10 cellular contexts compared by ENCODE assay signal in the genomic region with DNA sequence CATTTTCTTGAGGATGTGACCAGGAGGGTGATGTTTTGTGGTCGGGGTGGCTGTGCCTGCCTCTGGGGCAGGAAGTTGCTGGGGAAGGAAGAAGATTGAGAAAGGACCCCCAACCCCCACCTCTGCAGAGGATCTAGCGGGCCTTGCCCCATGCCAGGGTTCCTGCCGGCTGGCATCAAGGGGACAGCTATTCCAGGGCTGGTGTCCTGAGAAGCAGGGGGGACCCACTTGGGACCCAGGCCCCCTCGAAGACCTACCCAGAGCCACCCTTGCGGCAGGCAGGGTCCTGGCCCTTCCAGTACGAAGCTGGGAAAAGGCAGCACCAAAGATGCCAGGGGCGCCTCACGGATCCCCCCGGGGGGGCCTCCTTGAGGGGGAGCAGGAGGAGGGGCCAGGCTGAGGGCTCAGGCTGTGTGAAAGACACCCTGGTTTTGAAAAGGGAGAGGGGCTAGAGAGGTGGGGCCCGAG. TPM values are rescaled to one million over a fixed set of nuclear protein-coding genes. Genes with fewer than 3 reads are reported as not detected.
DNase-seq lines count a peak whose midpoint lies in the region; FAIRE-seq and TF ChIP-seq lines count a peak whose summit lies in the region.
"Had no signal": no experiment of that assay in that cellular context is flagged by ENCODE, and none has a peak within 500 bp of the region (broad histone marks: within the 10 kb centered on the region; RNA-seq: fewer than 3 reads in every experiment).

No MANE protein-coding gene starts in this region.

- intact Hi-C loops in endothelial cell of umbilical vein (cut with micrococcal nuclease) = no loop called here

- no peaks in the 10 kb centered on the region for H3K9me1 ChIP-seq in endothelial cell of umbilical vein (replicated peaks; ENCODE audit: control insufficient read depth, extremely low read depth, insufficient read depth, low read length)

- no peaks in the 10 kb centered on the region for H3K79me2 ChIP-seq in DOHH2 (ENCODE audit: control insufficient read depth, low read length)
- H3K79me2 ChIP-seq in endothelial cell of umbilical vein (ENCODE audit: control insufficient read depth, insufficient read depth, low read length) = peaks cover 56% of the 10 kb centered on the region
- H3K79me2 ChIP-seq in parathyroid adenoma = peaks cover 27% of the 10 kb centered on the region

- H4K20me1 ChIP-seq in DOHH2 (ENCODE audit: control insufficient read depth, insufficient read depth, low read depth, low read length) (no peaks in the 10 kb centered on the region), endothelial cell of umbilical vein (replicated peaks; ENCODE audit: control insufficient read depth, extremely low read depth, insufficient read depth, low read length) (no peaks in the 10 kb centered on the region)

- DNase-seq in RWPE1 (ENCODE audit: low spot score) = no peak
- no peak for DNase-seq in endothelial cell of umbilical vein (ENCODE audit: low read depth, low spot score)
- DNase-seq in NCI-H748 treated with DMSO at 0.1 percent for 48 hours (lab: John Stamatoyannopoulos, UW) = no peak
- DNase-seq in stimulated activated naive CD4-positive, alpha-beta T cell treated with Interleukin-2 at 50 U/mL for 16 hours (lab: John Stamatoyannopoulos, UW) = no peak
- DNase-seq in HUDEP-2 (lab: John Stamatoyannopoulos, UW; ENCODE audit: unreplicated experiment in 76 of 76) = no peak
- no peak for DNase-seq in EL
- DNase-seq: NCI-H2107 had no signal

- H3K9me3 ChIP-seq in DOHH2 (ENCODE audit: control insufficient read depth, insufficient read depth, low read length) (no peaks in the 10 kb centered on the region), endothelial cell of umbilical vein (replicated peaks; ENCODE audit: control insufficient read depth, insufficient read depth, low read length) (no peaks in the 10 kb centered on the region), parathyroid adenoma (ENCODE audit: control insufficient read depth, low read length) (no peaks in the 10 kb centered on the region)

- dilution Hi-C loops in endothelial cell of umbilical vein (cut with MboI; ENCODE audit: extremely low pct_ligation_motif_present, low sequenced_read_pairs) = no loop called here

- FAIRE-seq in endothelial cell of umbilical vein (lab: Jason Lieb, UNC) = no peak
- FAIRE-seq: G401.6 had no signal

- no peak for TF ChIP-seq POLR2A in endothelial cell of umbilical vein (IDR thresholded peaks at IDR 0.05; ENCODE audit: low read depth, low read length)

- H3F3A ChIP-seq in DOHH2 (ENCODE audit: control insufficient read depth, insufficient read depth) = no peaks in the 10 kb centered on the region

- no TSS peak for BruUV-seq in endothelial cell of umbilical vein (replicated peaks; lab: Mats Ljungman, UMichigan)

- POLR2A ChIA-PET in RWPE1 (lab: Yijun Ruan, JAX; ENCODE audit: low non-redundant PET) (no interaction called here), endothelial cell of umbilical vein (lab: Charles Lee) (interaction anchor here (1.7 kb wide), 1 partner anchor 12 kb away, joined by 13 read pairs; no protein-coding TSS in a partner anchor)

- CTCF ChIA-PET in RWPE1 (lab: Yijun Ruan, JAX) (interaction anchor here (1.0 kb wide), 1 partner anchor 54 kb away, joined by 4 read pairs; no protein-coding TSS in a partner anchor), endothelial cell of umbilical vein (lab: Charles Lee) (interaction anchor here (1.7 to 2.3 kb wide), 2 partner anchors 13 to 19 kb away, joined by 6 to 8 read pairs; no protein-coding TSS in a partner anchor)

- H3K4me2 ChIP-seq in DOHH2 (ENCODE audit: low read length) (peak overlapping the region; percentile 43; the same call in 1 of the 2 replicates), endothelial cell of umbilical vein (ENCODE audit: insufficient read depth, low read length) (no peak overlapping the region), parathyroid adenoma (ENCODE audit: low read length) (no peak overlapping the region)

- H3K27ac ChIP-seq in DOHH2 (ENCODE audit: low read depth, low read length) = no peak overlapping the region
- peak overlapping the region; percentile 99 for H3K27ac ChIP-seq in RWPE1
- peak overlapping the region; percentile 7 for H3K27ac ChIP-seq in endothelial cell of umbilical vein (ENCODE audit: insufficient read depth, low read depth, low read length)
- peak overlapping the region; percentile 95 for H3K27ac ChIP-seq in parathyroid adenoma

- H3K9ac ChIP-seq in endothelial cell of umbilical vein (replicated peaks; ENCODE audit: extremely low read depth, insufficient read depth, low read length) (no peak overlapping the region), parathyroid adenoma (no peak overlapping the region)

- no peaks in the 10 kb centered on the region for H3K9me2 ChIP-seq in DOHH2 (replicated peaks; ENCODE audit: control insufficient read depth, low read length)

- peaks cover 47% of the 10 kb centered on the region for H3K27me3 ChIP-seq in DOHH2 (ENCODE audit: control insufficient read depth, low read length)
- no peaks in the 10 kb centered on the region for H3K27me3 ChIP-seq in endothelial cell of umbilical vein (ENCODE audit: control insufficient read depth in 2 of 2, insufficient read depth in 2 of 2, low read length in 2 of 2)
- no peaks in the 10 kb centered on the region for H3K27me3 ChIP-seq in parathyroid adenoma (ENCODE audit: control insufficient read depth, insufficient read depth, low read length)

- peaks cover 27% of the 10 kb centered on the region for H3K4me1 ChIP-seq in DOHH2 (ENCODE audit: control insufficient read depth, low read length)
- peaks cover 69% of the 10 kb centered on the region for H3K4me1 ChIP-seq in endothelial cell of umbilical vein (ENCODE audit: control insufficient read depth, extremely low read depth, insufficient read depth, low read length)
- peaks cover 45% of the 10 kb centered on the region for H3K4me1 ChIP-seq in parathyroid adenoma

- no peaks in the 10 kb centered on the region for H3K36me3 ChIP-seq in DOHH2 (ENCODE audit: control insufficient read depth, low read length)
- H3K36me3 ChIP-seq in endothelial cell of umbilical vein (ENCODE audit: control insufficient read depth in 2 of 2, extremely low read depth in 1 of 2, insufficient read depth in 2 of 2, low read length in 2 of 2) = no peaks in the 10 kb centered on the region
- no peaks in the 10 kb centered on the region for H3K36me3 ChIP-seq in parathyroid adenoma (ENCODE audit: control insufficient read depth, insufficient read depth, low read length)

- no peak overlapping the region for H3K4me3 ChIP-seq in DOHH2 (ENCODE audit: low read length)
- no peak overlapping the region for H3K4me3 ChIP-seq in endothelial cell of umbilical vein (replicated peaks in 1 of 3; ENCODE audit: insufficient read depth in 1 of 3, low read depth in 1 of 3, low read length in 3 of 3)
- H3K4me3 ChIP-seq in parathyroid adenoma (ENCODE audit: low read depth, low read length) = no peak overlapping the region

- no peak overlapping the region for H2AFZ ChIP-seq in endothelial cell of umbilical vein (ENCODE audit: low read depth, low read length)
- no peak overlapping the region for H2AFZ ChIP-seq in parathyroid adenoma

- TF ChIP-seq CTCF in DOHH2 (IDR thresholded peaks at IDR 0.05; ENCODE audit: low read depth, low read length, poor library complexity, severe bottlenecking) = no peak
- TF ChIP-seq CTCF in RWPE1 (conservative IDR thresholded peaks at IDR 0.05; ENCODE audit: low read depth) = no peak
- no peak for TF ChIP-seq CTCF in endothelial cell of umbilical vein (IDR thresholded peaks at IDR 0.05; ENCODE audit: extremely low read depth in 1 of 2, insufficient read depth in 1 of 2, low read depth in 1 of 2, low read length in 2 of 2)
- no peak for TF ChIP-seq CTCF in parathyroid adenoma (IDR thresholded peaks at IDR 0.05)

TF ChIP-seq in endothelial cell of umbilical vein, 7 proteins besides CTCF, POLR2A, EP300 and RAD21:
- TF ChIP-seq POLR2AphosphoS5 (IDR thresholded peaks at IDR 0.05; ENCODE audit: insufficient read depth, low read depth, low read length) (no peak), FOS (IDR thresholded peaks at IDR 0.05; ENCODE audit: borderline replicate concordance, insufficient read depth, low read length) (no peak), GATA2 (IDR thresholded peaks at IDR 0.05; ENCODE audit: insufficient read depth, insufficient read length, low read depth, low read length) (no peak)

RNA-seq across cellular contexts. Expression of a gene that starts 6.6 kb away (rescaled TPM):
- 69.2 and 73.1 TPM in 2 replicates for total RNA-seq in endothelial cell of umbilical vein
- polyA plus RNA-seq in endothelial cell of umbilical vein = 62.9 and 73.9 TPM in 2 replicates
- polyA plus RNA-seq in endothelial cell of umbilical vein (2011; cell fraction: cytosol; rRNA removed) = 21.9 and 32.7 TPM in 2 replicates
- polyA plus RNA-seq in endothelial cell of umbilical vein (2011; cell fraction: nucleus; rRNA removed) = 220 and 232 TPM in 2 replicates
- 24.3 and 30.0 TPM in 2 replicates for polyA plus RNA-seq in endothelial cell of umbilical vein (2012)
- 149 and 192 TPM in 2 replicates for polyA minus RNA-seq in endothelial cell of umbilical vein
- 7.4 TPM for polyA minus RNA-seq in endothelial cell of umbilical vein (2011; cell fraction: cytosol; rRNA and poly(A)+ RNA removed)
- polyA minus RNA-seq in endothelial cell of umbilical vein (2011; cell fraction: nucleus; rRNA and poly(A)+ RNA removed) = 74.5 and 84.1 TPM in 2 replicates

RNA-seq across cellular contexts. Expression of a gene that starts 43.3 kb away (rescaled TPM):
- 49.0 and 52.1 TPM in 2 replicates for total RNA-seq in endothelial cell of umbilical vein
- 37.7 and 40.4 TPM in 2 replicates for polyA plus RNA-seq in endothelial cell of umbilical vein
- 36.9 and 45.5 TPM in 2 replicates for polyA plus RNA-seq in endothelial cell of umbilical vein (2011; cell fraction: cytosol; rRNA removed)
- polyA plus RNA-seq in endothelial cell of umbilical vein (2011; cell fraction: nucleus; rRNA removed) = 77.9 and 79.6 TPM in 2 replicates
- polyA plus RNA-seq in endothelial cell of umbilical vein (2012) = 38.1 and 44.1 TPM in 2 replicates
- polyA minus RNA-seq in endothelial cell of umbilical vein = 26.4 and 28.3 TPM in 2 replicates
- 8.7 TPM for polyA minus RNA-seq in endothelial cell of umbilical vein (2011; cell fraction: cytosol; rRNA and poly(A)+ RNA removed)
- polyA minus RNA-seq in endothelial cell of umbilical vein (2011; cell fraction: nucleus; rRNA and poly(A)+ RNA removed) = 12.2 and 25.3 TPM in 2 replicates

RNA-seq across cellular contexts. Expression of a gene that starts 44.2 kb away (rescaled TPM):
- 280 and 305 TPM in 2 replicates for total RNA-seq in endothelial cell of umbilical vein
- polyA plus RNA-seq in endothelial cell of umbilical vein = 219 and 240 TPM in 2 replicates
- polyA plus RNA-seq in endothelial cell of umbilical vein (2011; cell fraction: cytosol; rRNA removed) = 224 and 238 TPM in 2 replicates
- polyA plus RNA-seq in endothelial cell of umbilical vein (2011; cell fraction: nucleus; rRNA removed) = 419 and 491 TPM in 2 replicates
- 207 and 220 TPM in 2 replicates for polyA plus RNA-seq in endothelial cell of umbilical vein (2012)
- polyA minus RNA-seq in endothelial cell of umbilical vein = 189 and 232 TPM in 2 replicates
- polyA minus RNA-seq in endothelial cell of umbilical vein (2011; cell fraction: cytosol; rRNA and poly(A)+ RNA removed) = 23.2 TPM
- polyA minus RNA-seq in endothelial cell of umbilical vein (2011; cell fraction: nucleus; rRNA and poly(A)+ RNA removed) = 162 and 211 TPM in 2 replicates
